Comparison of ENCODE assay signal across 11 cellular contexts in genomic region chr5:59187772-59188347, GRCh38.
DNase-seq lines count a peak whose midpoint lies in the region; ATAC-seq, FAIRE-seq and TF ChIP-seq lines count a peak whose summit lies in the region.
"Had no signal": no experiment of that assay in that cellular context is flagged by ENCODE, and none has a peak within 500 bp of the region (broad histone marks: within the 10 kb centered on the region; RNA-seq: fewer than 3 reads in every experiment).

No MANE protein-coding gene starts in this region.

- H3K27ac ChIP-seq in thoracic aorta (no peak overlapping the region), small intestine (ENCODE audit: low read depth in 1 of 2, low read length in 1 of 2) (no peak overlapping the region), prostate gland (peak overlapping the region in 1 of 2 donors; percentile 5)
- H3K27ac ChIP-seq: C4-2B, SJCRH30 had no signal

- peaks cover 49% of the 10 kb centered on the region for H3K27me3 Mint-ChIP-seq in activated CD4-positive, alpha-beta T cell treated with anti-CD3 and anti-CD28 coated beads, Interleukin-2, amount 10 ng/mL, durations not matched to agents 24 days and 14 days
- H3K27me3 Mint-ChIP-seq in activated CD4-positive, alpha-beta T cell treated with anti-CD3 and anti-CD28 coated beads, Interleukin-2, amount 10 ng/mL, durations not matched to agents 7 days and 5 days: peaks cover 22% of the 10 kb centered on the region

- no peak overlapping the region for H3K4me3 Mint-ChIP-seq in activated CD4-positive, alpha-beta T cell treated with anti-CD3 and anti-CD28 coated beads, Interleukin-2, amount 10 ng/mL, durations not matched to agents 24 days and 14 days
- no peak overlapping the region for H3K4me3 Mint-ChIP-seq in activated CD4-positive, alpha-beta T cell treated with anti-CD3 and anti-CD28 coated beads, Interleukin-2, amount 10 ng/mL, durations not matched to agents 7 days and 5 days
- H3K4me3 Mint-ChIP-seq: activated T-cell treated with anti-CD3 and anti-CD28 coated beads, Interleukin-2, amount 50 U/mL, for 4 hours had no signal

- H3K36me3 Mint-ChIP-seq in activated CD4-positive, alpha-beta T cell treated with anti-CD3 and anti-CD28 coated beads, Interleukin-2, amount 10 ng/mL, durations not matched to agents 24 days and 14 days (ENCODE audit: low read depth): no peaks in the 10 kb centered on the region
- H3K36me3 Mint-ChIP-seq in activated CD4-positive, alpha-beta T cell treated with anti-CD3 and anti-CD28 coated beads, Interleukin-2, amount 10 ng/mL, durations not matched to agents 7 days and 5 days (ENCODE audit: low read depth): no peaks in the 10 kb centered on the region

- no peak for TF ChIP-seq POLR2A in prostate gland (IDR thresholded peaks at IDR 0.05)

- peak; percentile 56 for DNase-seq in activated CD4-positive, alpha-beta T cell treated with anti-CD3 and anti-CD28 coated beads, Interleukin-2, amount 10 ng/mL, durations not matched to agents 24 days and 14 days
- no peak for DNase-seq in activated CD4-positive, alpha-beta T cell treated with anti-CD3 and anti-CD28 coated beads, Interleukin-2, amount 10 ng/mL, durations not matched to agents 7 days and 5 days
- DNase-seq in RKO (ENCODE audit: low spot score) (peak; percentile 44), globus pallidus (ENCODE audit: low spot score) (peak; percentile 13), thoracic aorta (ENCODE audit: low spot score) (no peak), small intestine (no peak), prostate gland (ENCODE audit: low spot score) (no peak)
- DNase-seq in NK-92 treated with Interleukin-12 subunit alpha and Interleukin-12 subunit beta, amount 100 ng/mL, for 24 hours (lab: John Stamatoyannopoulos, UW): no peak

- 44 to 53% (median 45%) methylated on average over 4 of the region's 4 CpGs for WGBS in small intestine, 3 donors
- 38% methylated on average over 4 of the region's 4 CpGs for WGBS in prostate gland

- H3K4me1 Mint-ChIP-seq in activated CD4-positive, alpha-beta T cell treated with anti-CD3 and anti-CD28 coated beads, Interleukin-2, amount 10 ng/mL, durations not matched to agents 24 days and 14 days: peaks cover 7% of the 10 kb centered on the region
- peaks cover 3% of the 10 kb centered on the region for H3K4me1 Mint-ChIP-seq in activated CD4-positive, alpha-beta T cell treated with anti-CD3 and anti-CD28 coated beads, Interleukin-2, amount 10 ng/mL, durations not matched to agents 7 days and 5 days

- POLR2A ChIA-PET in activated CD4-positive, alpha-beta T cell treated with anti-CD3 and anti-CD28 coated beads, Interleukin-2, amount 10 ng/mL, durations not matched to agents 7 days and 5 days (lab: Charles Lee): interaction anchor here (1.0 kb wide), 1 partner anchor 193 kb away, joined by 14 read pairs; no protein-coding TSS in a partner anchor

- TF ChIP-seq CTCF in thoracic aorta (IDR thresholded peaks at IDR 0.05): no peak
- no peak for TF ChIP-seq CTCF in prostate gland (IDR thresholded peaks at IDR 0.05)

- ATAC-seq in thoracic aorta (ENCODE audit: insufficient number of reproducible peaks, low FRiP score, low read depth): no peak

- H3K27ac Mint-ChIP-seq in activated CD4-positive, alpha-beta T cell treated with anti-CD3 and anti-CD28 coated beads, Interleukin-2, amount 10 ng/mL, durations not matched to agents 24 days and 14 days: no peak overlapping the region
- H3K27ac Mint-ChIP-seq in activated CD4-positive, alpha-beta T cell treated with anti-CD3 and anti-CD28 coated beads, Interleukin-2, amount 10 ng/mL, durations not matched to agents 7 days and 5 days: no peak overlapping the region

- FAIRE-seq in small intestine (lab: Jason Lieb, UNC): no peak

- H3K9me3 Mint-ChIP-seq in activated CD4-positive, alpha-beta T cell treated with anti-CD3 and anti-CD28 coated beads, Interleukin-2, amount 10 ng/mL, durations not matched to agents 24 days and 14 days: no peaks in the 10 kb centered on the region
- no peaks in the 10 kb centered on the region for H3K9me3 Mint-ChIP-seq in activated CD4-positive, alpha-beta T cell treated with anti-CD3 and anti-CD28 coated beads, Interleukin-2, amount 10 ng/mL, durations not matched to agents 7 days and 5 days
- H3K9me3 Mint-ChIP-seq: activated T-cell treated with anti-CD3 and anti-CD28 coated beads, Interleukin-2, amount 50 U/mL, for 4 hours had no signal

- H3K4me1 ChIP-seq in thoracic aorta (ENCODE audit: control insufficient read depth in 1 of 2, low read depth in 2 of 2) (peaks cover 0 to 3% of the 10 kb centered on the region in 2 donors), small intestine (ENCODE audit: control insufficient read depth in 2 of 2, insufficient read depth in 1 of 2, low read depth in 1 of 2, low read length in 1 of 2) (no peaks in the 10 kb centered on the region), prostate gland (replicated peaks) (no peaks in the 10 kb centered on the region)

- H3K4me3 ChIP-seq in thoracic aorta: peak overlapping the region; percentile 58
- no peak overlapping the region for H3K4me3 ChIP-seq in small intestine (ENCODE audit: low read depth in 1 of 2, low read length in 2 of 2)
- H3K4me3 ChIP-seq in prostate gland: no peak overlapping the region

- H3K9me3 ChIP-seq in thoracic aorta (no peaks in the 10 kb centered on the region), small intestine (ENCODE audit: control insufficient read depth, low read depth) (no peaks in the 10 kb centered on the region), prostate gland (no peaks in the 10 kb centered on the region)
- H3K9me3 ChIP-seq: SJCRH30 had no signal

- CTCF ChIA-PET in activated CD4-positive, alpha-beta T cell treated with anti-CD3 and anti-CD28 coated beads, Interleukin-2, amount 10 ng/mL, durations not matched to agents 7 days and 5 days (lab: Charles Lee): interaction anchor here (0.5 to 3.0 kb wide), 13 partner anchors 8 to 313 kb away, joined by 3 to 21 read pairs (median 4); no protein-coding TSS in a partner anchor

- intact Hi-C loops in activated CD4-positive, alpha-beta T cell treated with anti-CD3 and anti-CD28 coated beads, Interleukin-2, amount 10 ng/mL, durations not matched to agents 24 days and 14 days (cut with micrococcal nuclease): loop anchor here (1.0 to 5.0 kb wide), 6 partner anchors 179 to 613 kb away; no protein-coding TSS in a partner anchor
- intact Hi-C loops in prostate gland (cut with DNase I): loop anchor here (5.0 to 10.0 kb wide), 2 partner anchors 179 to 477 kb away; no protein-coding TSS in a partner anchor

- H3K36me3 ChIP-seq in thoracic aorta (no peaks in the 10 kb centered on the region), small intestine (ENCODE audit: control insufficient read depth in 2 of 2, insufficient read depth in 2 of 2, low read length in 2 of 2) (no peaks in the 10 kb centered on the region), prostate gland (no peaks in the 10 kb centered on the region)
- H3K36me3 ChIP-seq: SJCRH30 had no signal

- H3K27me3 ChIP-seq in thoracic aorta (replicated peaks; ENCODE audit: insufficient read depth) (no peaks in the 10 kb centered on the region), small intestine (ENCODE audit: control insufficient read depth in 2 of 2, insufficient read depth in 2 of 2, low read length in 2 of 2) (no peaks in the 10 kb centered on the region), prostate gland (replicated peaks; ENCODE audit: insufficient read depth) (no peaks in the 10 kb centered on the region)
- H3K27me3 ChIP-seq: SJCRH30 had no signal

Comparison
In these comparisons a context has a peak if more than half of its experiments do, and no peak if none do; other contexts are left out.
1. DNase-seq: peak in activated CD4-positive, alpha-beta T cell treated with anti-CD3 and anti-CD28 coated beads, Interleukin-2, amount 10 ng/mL, durations not matched to agents 24 days and 14 days (single experiment), RKO (single experiment) and globus pallidus (single experiment); none in activated CD4-positive, alpha-beta T cell treated with anti-CD3 and anti-CD28 coated beads, Interleukin-2, amount 10 ng/mL, durations not matched to agents 7 days and 5 days (single experiment), thoracic aorta (single experiment), NK-92 treated with Interleukin-12 subunit alpha and Interleukin-12 subunit beta, amount 100 ng/mL, for 24 hours (single experiment), small intestine (single experiment) and prostate gland (single experiment).